ENCODE assay signal across 1 cellular context in the genomic region with DNA sequence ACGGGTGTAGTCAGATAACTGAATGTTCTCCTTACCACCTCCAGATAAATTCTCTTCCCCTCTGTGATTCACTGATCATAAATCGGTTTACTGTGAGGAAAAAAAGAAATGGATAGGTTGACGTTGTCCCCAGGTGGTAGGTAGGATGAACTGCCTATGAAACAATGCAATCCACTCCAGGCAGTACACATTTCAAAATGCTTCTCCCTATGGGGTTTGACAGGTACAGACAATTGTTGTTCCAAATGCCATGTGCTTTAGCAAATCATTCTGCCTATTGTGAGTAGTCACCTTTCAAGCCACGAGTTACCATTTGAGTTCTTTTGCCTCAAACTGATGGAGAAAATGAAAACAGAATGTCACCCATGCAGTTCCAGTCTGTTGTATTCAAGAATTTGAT.
TF ChIP-seq lines count a peak whose summit lies in the region.

No MANE protein-coding gene starts in this region.

TF ChIP-seq in K562, 482 proteins besides CTCF, POLR2A, EP300 and RAD21:
- no peak for TF ChIP-seq TARDBP (IDR thresholded peaks at IDR 0.05)
- TF ChIP-seq ZNF766 (CRISPR knock-in tag; conservative IDR thresholded peaks at IDR 0.05): no peak
- TF ChIP-seq THRAP3 (IDR thresholded peaks at IDR 0.05; ENCODE audit: borderline replicate concordance): no peak
- TF ChIP-seq NELFE (IDR thresholded peaks at IDR 0.05; ENCODE audit: insufficient read depth, insufficient read length): no peak
- TF ChIP-seq, protein P1, sequence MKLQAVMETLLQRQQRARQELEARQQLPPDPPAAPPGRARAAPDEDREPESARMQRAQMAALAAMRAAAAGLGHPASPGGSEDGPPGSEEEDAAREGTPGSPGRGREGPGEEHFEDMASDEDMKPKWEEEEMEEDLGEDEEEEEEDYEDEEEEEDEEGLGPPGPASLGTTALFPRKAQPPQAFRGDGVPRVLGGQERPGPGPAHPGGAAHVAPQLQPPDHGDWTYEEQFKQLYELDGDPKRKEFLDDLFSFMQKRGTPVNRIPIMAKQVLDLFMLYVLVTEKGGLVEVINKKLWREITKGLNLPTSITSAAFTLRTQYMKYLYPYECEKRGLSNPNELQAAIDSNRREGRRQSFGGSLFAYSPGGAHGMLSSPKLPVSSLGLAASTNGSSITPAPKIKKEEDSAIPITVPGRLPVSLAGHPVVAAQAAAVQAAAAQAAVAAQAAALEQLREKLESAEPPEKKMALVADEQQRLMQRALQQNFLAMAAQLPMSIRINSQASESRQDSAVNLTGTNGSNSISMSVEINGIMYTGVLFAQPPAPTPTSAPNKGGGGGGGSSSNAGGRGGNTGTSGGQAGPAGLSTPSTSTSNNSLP (IDR thresholded peaks at IDR 0.05; ENCODE audit: borderline replicate concordance, low read depth, low read length): no peak
- no peak for TF ChIP-seq SIX5 (IDR thresholded peaks at IDR 0.05; ENCODE audit: borderline replicate concordance in 1 of 2, insufficient read depth in 1 of 2, low read depth in 1 of 2, low read length in 2 of 2)
- TF ChIP-seq DPF2 (IDR thresholded peaks at IDR 0.05): no peak
- TF ChIP-seq KLF1 (tag; IDR thresholded peaks at IDR 0.05): no peak
- TF ChIP-seq, protein P2, sequence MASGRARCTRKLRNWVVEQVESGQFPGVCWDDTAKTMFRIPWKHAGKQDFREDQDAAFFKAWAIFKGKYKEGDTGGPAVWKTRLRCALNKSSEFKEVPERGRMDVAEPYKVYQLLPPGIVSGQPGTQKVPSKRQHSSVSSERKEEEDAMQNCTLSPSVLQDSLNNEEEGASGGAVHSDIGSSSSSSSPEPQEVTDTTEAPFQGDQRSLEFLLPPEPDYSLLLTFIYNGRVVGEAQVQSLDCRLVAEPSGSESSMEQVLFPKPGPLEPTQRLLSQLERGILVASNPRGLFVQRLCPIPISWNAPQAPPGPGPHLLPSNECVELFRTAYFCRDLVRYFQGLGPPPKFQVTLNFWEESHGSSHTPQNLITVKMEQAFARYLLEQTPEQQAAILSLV (tag; IDR thresholded peaks at IDR 0.05): no peak
- TF ChIP-seq, protein P3, sequence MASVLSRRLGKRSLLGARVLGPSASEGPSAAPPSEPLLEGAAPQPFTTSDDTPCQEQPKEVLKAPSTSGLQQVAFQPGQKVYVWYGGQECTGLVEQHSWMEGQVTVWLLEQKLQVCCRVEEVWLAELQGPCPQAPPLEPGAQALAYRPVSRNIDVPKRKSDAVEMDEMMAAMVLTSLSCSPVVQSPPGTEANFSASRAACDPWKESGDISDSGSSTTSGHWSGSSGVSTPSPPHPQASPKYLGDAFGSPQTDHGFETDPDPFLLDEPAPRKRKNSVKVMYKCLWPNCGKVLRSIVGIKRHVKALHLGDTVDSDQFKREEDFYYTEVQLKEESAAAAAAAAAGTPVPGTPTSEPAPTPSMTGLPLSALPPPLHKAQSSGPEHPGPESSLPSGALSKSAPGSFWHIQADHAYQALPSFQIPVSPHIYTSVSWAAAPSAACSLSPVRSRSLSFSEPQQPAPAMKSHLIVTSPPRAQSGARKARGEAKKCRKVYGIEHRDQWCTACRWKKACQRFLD (CRISPR knock-in tag; IDR thresholded peaks at IDR 0.05): no peak
- TF ChIP-seq, protein P4, sequence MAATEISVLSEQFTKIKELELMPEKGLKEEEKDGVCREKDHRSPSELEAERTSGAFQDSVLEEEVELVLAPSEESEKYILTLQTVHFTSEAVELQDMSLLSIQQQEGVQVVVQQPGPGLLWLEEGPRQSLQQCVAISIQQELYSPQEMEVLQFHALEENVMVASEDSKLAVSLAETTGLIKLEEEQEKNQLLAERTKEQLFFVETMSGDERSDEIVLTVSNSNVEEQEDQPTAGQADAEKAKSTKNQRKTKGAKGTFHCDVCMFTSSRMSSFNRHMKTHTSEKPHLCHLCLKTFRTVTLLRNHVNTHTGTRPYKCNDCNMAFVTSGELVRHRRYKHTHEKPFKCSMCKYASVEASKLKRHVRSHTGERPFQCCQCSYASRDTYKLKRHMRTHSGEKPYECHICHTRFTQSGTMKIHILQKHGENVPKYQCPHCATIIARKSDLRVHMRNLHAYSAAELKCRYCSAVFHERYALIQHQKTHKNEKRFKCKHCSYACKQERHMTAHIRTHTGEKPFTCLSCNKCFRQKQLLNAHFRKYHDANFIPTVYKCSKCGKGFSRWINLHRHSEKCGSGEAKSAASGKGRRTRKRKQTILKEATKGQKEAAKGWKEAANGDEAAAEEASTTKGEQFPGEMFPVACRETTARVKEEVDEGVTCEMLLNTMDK (IDR thresholded peaks at IDR 0.05; ENCODE audit: borderline replicate concordance, insufficient read depth, low read depth, low read length, poor library complexity, severe bottlenecking): no peak
- TF ChIP-seq CEBPG (CRISPR knock-in tag; IDR thresholded peaks at IDR 0.05): no peak
- TF ChIP-seq CEBPG (tag; conservative IDR thresholded peaks at IDR 0.05 in 1 of 2, IDR thresholded peaks at IDR 0.05 in 1 of 2): no peak
- TF ChIP-seq FOXP1 (CRISPR knock-in tag; IDR thresholded peaks at IDR 0.05): no peak
- TF ChIP-seq, protein P5, sequence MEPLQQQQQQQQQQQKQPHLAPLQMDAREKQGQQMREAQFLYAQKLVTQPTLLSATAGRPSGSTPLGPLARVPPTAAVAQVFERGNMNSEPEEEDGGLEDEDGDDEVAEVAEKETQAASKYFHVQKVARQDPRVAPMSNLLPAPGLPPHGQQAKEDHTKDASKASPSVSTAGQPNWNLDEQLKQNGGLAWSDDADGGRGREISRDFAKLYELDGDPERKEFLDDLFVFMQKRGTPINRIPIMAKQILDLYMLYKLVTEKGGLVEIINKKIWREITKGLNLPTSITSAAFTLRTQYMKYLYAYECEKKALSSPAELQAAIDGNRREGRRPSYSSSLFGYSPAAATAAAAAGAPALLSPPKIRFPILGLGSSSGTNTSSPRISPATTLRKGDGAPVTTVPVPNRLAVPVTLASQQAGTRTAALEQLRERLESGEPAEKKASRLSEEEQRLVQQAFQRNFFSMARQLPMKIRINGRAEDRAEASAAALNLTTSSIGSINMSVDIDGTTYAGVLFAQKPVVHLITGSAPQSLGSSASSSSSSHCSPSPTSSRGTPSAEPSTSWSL (CRISPR knock-in tag; IDR thresholded peaks at IDR 0.05; ENCODE audit: borderline replicate concordance): no peak
- TF ChIP-seq ZNF143 (CRISPR knock-in tag; IDR thresholded peaks at IDR 0.05): no peak
- no peak for TF ChIP-seq ZNF12 (CRISPR knock-in tag; IDR thresholded peaks at IDR 0.05)
